In the genomic region with DNA sequence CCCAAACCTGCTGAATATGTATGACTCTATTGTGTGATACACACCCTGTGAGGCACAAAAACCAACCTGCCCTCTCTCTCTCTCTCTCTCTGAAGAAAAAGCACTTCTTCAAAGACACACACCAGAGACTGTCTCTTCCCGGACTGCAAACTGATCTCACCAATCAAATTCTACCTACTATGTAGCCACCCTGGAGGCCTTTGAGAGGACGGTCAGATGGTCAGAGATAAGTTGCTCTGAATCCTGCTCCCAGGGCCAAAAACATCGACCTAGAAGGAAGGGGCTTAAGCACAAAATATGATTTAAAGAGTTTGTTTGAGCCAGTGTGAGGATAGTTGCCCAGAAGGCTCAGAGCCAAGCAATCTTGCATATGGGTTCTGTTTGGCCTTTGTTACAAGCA, we compare ENCODE assay signal across 17 cellular contexts. TPM values are rescaled to one million over a fixed set of nuclear protein-coding genes. Genes with fewer than 3 reads are reported as not detected.
"Had no signal": no experiment of that assay in that cellular context is flagged by ENCODE, and none has a peak within 500 bp of the region (broad histone marks: within the 10 kb centered on the region; RNA-seq: fewer than 3 reads in every experiment).

No MANE protein-coding gene starts in this region.

RNA-seq across cellular contexts. Expression of gene PPIAL4F, which starts 59.2 kb away (rescaled TPM):
- total RNA-seq: colonic mucosa, dermis blood vessel endothelial cell, endodermal cell, endothelial cell of umbilical vein, hepatocyte, liver, lung microvascular endothelial cell, occipital lobe, pancreas, progenitor cell of endocrine pancreas, right cardiac atrium, stomach, thoracic aorta, transverse colon, ureter had no signal
- polyA plus RNA-seq: endothelial cell of umbilical vein, hepatocyte, liver, neural cell, right cardiac atrium, small intestine, stomach had no signal
